In the genomic region with DNA sequence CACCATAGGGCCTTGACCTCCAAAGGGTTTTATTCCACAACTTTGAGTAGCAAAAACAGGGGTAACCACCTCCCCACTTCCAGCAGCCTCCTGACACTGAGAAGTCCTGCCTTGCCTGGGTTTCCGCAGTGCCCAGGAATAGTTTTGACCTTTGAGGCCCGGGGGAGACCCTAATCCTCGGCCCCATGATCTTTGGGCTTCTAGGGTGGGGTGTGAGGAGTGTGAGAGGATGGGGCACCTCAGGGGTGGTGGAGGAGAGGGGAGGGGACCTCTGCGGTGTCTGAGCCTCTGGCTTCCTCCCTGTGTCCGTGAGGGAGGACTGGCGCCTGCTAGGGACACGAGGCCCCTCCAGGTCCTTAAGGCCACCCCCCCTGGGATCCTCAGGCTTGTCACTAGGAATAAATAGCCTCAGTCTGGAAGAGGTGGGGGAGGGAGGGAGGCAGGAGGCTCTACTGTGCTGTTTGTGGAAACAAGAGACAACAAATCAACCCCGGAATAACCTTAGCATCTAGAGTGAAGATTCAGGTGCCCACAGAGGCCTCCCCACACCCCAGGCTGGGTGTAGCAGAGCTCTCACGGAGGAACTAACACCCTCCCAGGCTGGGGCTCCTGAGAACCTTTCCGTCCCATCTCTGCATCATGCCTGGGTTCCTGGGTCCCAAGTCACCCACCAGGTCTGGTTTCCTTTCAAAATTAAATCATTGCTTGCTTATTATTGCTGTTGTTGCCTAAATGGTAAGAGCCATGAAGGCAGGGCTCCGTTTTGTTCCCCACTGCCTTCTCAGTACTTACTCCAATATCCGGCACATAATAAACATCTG, we compare ENCODE assay signal across 9 cellular contexts. TPM values are rescaled to one million over a fixed set of nuclear protein-coding genes. Genes with fewer than 3 reads are reported as not detected.
A peak's percentile ranks its signal among the peaks of the same experiment; 100 is the strongest.
DNase-seq lines count a peak whose midpoint lies in the region; ATAC-seq and TF ChIP-seq lines count a peak whose summit lies in the region.
"Had no signal": no experiment of that assay in that cellular context is flagged by ENCODE, and none has a peak within 500 bp of the region (broad histone marks: within the 10 kb centered on the region; RNA-seq: fewer than 3 reads in every experiment).

No MANE protein-coding gene starts in this region.

- H3K36me3 Mint-ChIP-seq in activated T-helper 17 cell treated with anti-CD3 and anti-CD28 coated beads, Interleukin-2, amount 50 U/mL, for 72 hours (ENCODE audit: low read depth) = peaks cover 13% of the 10 kb centered on the region
- H3K36me3 Mint-ChIP-seq in stimulated activated effector memory CD8-positive, alpha-beta T cell treated with anti-CD3 and anti-CD28 coated beads, Interleukin-12 subunit alpha, Interleukin-12 subunit beta, amount 100 ng/mL, for 72 hours = peaks cover 18% of the 10 kb centered on the region

- no peaks in the 10 kb centered on the region for H3K9me3 Mint-ChIP-seq in activated T-helper 17 cell treated with anti-CD3 and anti-CD28 coated beads, Interleukin-2, amount 50 U/mL, for 72 hours
- H3K9me3 Mint-ChIP-seq in stimulated activated effector memory CD8-positive, alpha-beta T cell treated with anti-CD3 and anti-CD28 coated beads, Interleukin-12 subunit alpha, Interleukin-12 subunit beta, amount 100 ng/mL, for 72 hours = no peaks in the 10 kb centered on the region

- peak overlapping the region; percentile 50 for H3K4me3 Mint-ChIP-seq in activated T-helper 17 cell treated with anti-CD3 and anti-CD28 coated beads, Interleukin-2, amount 50 U/mL, for 72 hours
- H3K4me3 Mint-ChIP-seq in stimulated activated effector memory CD8-positive, alpha-beta T cell treated with anti-CD3 and anti-CD28 coated beads, Interleukin-12 subunit alpha, Interleukin-12 subunit beta, amount 100 ng/mL, for 72 hours = peak overlapping the region; percentile 61

- DNase-seq in HL-60 (ENCODE audit: low read depth in 1 of 2, low spot score in 1 of 2) = no peak
- DNase-seq in stimulated activated effector memory CD8-positive, alpha-beta T cell treated with anti-CD3 and anti-CD28 coated beads, Interleukin-12 subunit alpha, Interleukin-12 subunit beta, amount 100 ng/mL, for 72 hours (ENCODE audit: low spot score in 2 of 2) = no peak
- no peak for DNase-seq in SHP77 treated with DMSO at 0.1 percent for 48 hours (lab: John Stamatoyannopoulos, UW)
- no peak for DNase-seq in activated gamma-delta T cell (lab: John Stamatoyannopoulos, UW)
- DNase-seq in NCI-H2227 (lab: John Stamatoyannopoulos, UW; ENCODE audit: unreplicated experiment) = no peak
- no peak for DNase-seq in NCI-H1417 treated with DMSO at 0.1 percent for 48 hours (lab: John Stamatoyannopoulos, UW)

- ATAC-seq in activated T-helper 17 cell treated with anti-CD3 and anti-CD28 coated beads, Interleukin-2, amount 50 U/mL, for 72 hours (replicated peaks) = no peak
- ATAC-seq in stimulated activated effector memory CD8-positive, alpha-beta T cell treated with anti-CD3 and anti-CD28 coated beads, Interleukin-12 subunit alpha, Interleukin-12 subunit beta, amount 100 ng/mL, for 72 hours = no peak

- no peak overlapping the region; the same call in 1 of the 2 replicates for H3K27ac ChIP-seq in HL-60 (replicated peaks)

- H3K27me3 Mint-ChIP-seq in activated T-helper 17 cell treated with anti-CD3 and anti-CD28 coated beads, Interleukin-2, amount 50 U/mL, for 72 hours = peaks cover 4% of the 10 kb centered on the region

- TF ChIP-seq CTCF in HL-60 (IDR thresholded peaks at IDR 0.05; ENCODE audit: insufficient read depth, low read length) = no peak

- H3K27ac Mint-ChIP-seq in activated T-helper 17 cell treated with anti-CD3 and anti-CD28 coated beads, Interleukin-2, amount 50 U/mL, for 72 hours = no peak overlapping the region
- H3K27ac Mint-ChIP-seq in stimulated activated effector memory CD8-positive, alpha-beta T cell treated with anti-CD3 and anti-CD28 coated beads, Interleukin-12 subunit alpha, Interleukin-12 subunit beta, amount 100 ng/mL, for 72 hours = peak overlapping the region; percentile 76

- peaks cover 15% of the 10 kb centered on the region for H3K4me1 Mint-ChIP-seq in activated T-helper 17 cell treated with anti-CD3 and anti-CD28 coated beads, Interleukin-2, amount 50 U/mL, for 72 hours
- H3K4me1 Mint-ChIP-seq in stimulated activated effector memory CD8-positive, alpha-beta T cell treated with anti-CD3 and anti-CD28 coated beads, Interleukin-12 subunit alpha, Interleukin-12 subunit beta, amount 100 ng/mL, for 72 hours = peaks cover 45% of the 10 kb centered on the region

- peaks cover 2% of the 10 kb centered on the region for H3K9me3 ChIP-seq in iPS-18c (ENCODE audit: control insufficient read depth, insufficient read depth, low read length)

- H3K4me3 ChIP-seq in HL-60 (replicated peaks; ENCODE audit: insufficient read depth, low read length) = peak overlapping the region; percentile 60
- peak overlapping the region; percentile 24; the same call in 1 of the 2 replicates for H3K4me3 ChIP-seq in iPS-18c (ENCODE audit: insufficient read depth, low read depth, low read length)

- no peaks in the 10 kb centered on the region for H3K27me3 ChIP-seq in HL-60 (ENCODE audit: insufficient read depth, poor library complexity, severe bottlenecking)

RNA-seq across cellular contexts. Expression of a gene that starts 0.9 kb away (rescaled TPM):
- total RNA-seq in activated T-helper 17 cell treated with anti-CD3 and anti-CD28 coated beads, Interleukin-2, amount 50 U/mL, for 72 hours = 10 to 100 TPM in 1 of 2 donors, 1 to 10 TPM in 1; 8.6 to 15.5 TPM

RNA-seq across cellular contexts. Expression of a gene that starts 6.3 kb away (rescaled TPM):
- 10 to 100 TPM; 41.1 to 60.8 TPM for total RNA-seq in activated T-helper 17 cell treated with anti-CD3 and anti-CD28 coated beads, Interleukin-2, amount 50 U/mL, for 72 hours

RNA-seq across cellular contexts. Expression of a gene that starts 16.4 kb away (rescaled TPM):
- 100 to 1,000 TPM in 1 of 2 donors, 10 to 100 TPM in 1; 77.5 to 129 TPM for total RNA-seq in activated T-helper 17 cell treated with anti-CD3 and anti-CD28 coated beads, Interleukin-2, amount 50 U/mL, for 72 hours

RNA-seq across cellular contexts. Expression of a gene that starts 40.4 kb away (rescaled TPM):
- total RNA-seq in activated T-helper 17 cell treated with anti-CD3 and anti-CD28 coated beads, Interleukin-2, amount 50 U/mL, for 72 hours = under 1 TPM; 0.11 TPM
- total RNA-seq: LHCN-M2 had no signal

RNA-seq across cellular contexts. Expression of a gene that starts 59.4 kb away (rescaled TPM):
- 10 to 100 TPM; 21.6 to 26.9 TPM for total RNA-seq in activated T-helper 17 cell treated with anti-CD3 and anti-CD28 coated beads, Interleukin-2, amount 50 U/mL, for 72 hours
